ENCODE assay signal across 10 cellular contexts in genomic region chr4:165288639-165289428, GRCh38. TPM values are rescaled to one million over a fixed set of nuclear protein-coding genes. Genes with fewer than 3 reads are reported as not detected.
DNase-seq lines count a peak whose midpoint lies in the region; ATAC-seq and TF ChIP-seq lines count a peak whose summit lies in the region.
"Had no signal": no experiment of that assay in that cellular context is flagged by ENCODE, and none has a peak within 500 bp of the region (broad histone marks: within the 10 kb centered on the region; RNA-seq: fewer than 3 reads in every experiment).

No MANE protein-coding gene starts in this region.

- H3K4me3 ChIP-seq in left lung = no peak overlapping the region
- no peak overlapping the region for H3K4me3 ChIP-seq in hepatocyte
- H3K4me3 ChIP-seq: cardiac muscle cell had no signal

- ATAC-seq in left lung (peak; percentile 73), WTC11 (no peak)
- ATAC-seq: Panc1 had no signal

- TF ChIP-seq CTCF in HFFc6 (IDR thresholded peaks at IDR 0.05) = no peak
- no peak for TF ChIP-seq CTCF in RWPE1 (conservative IDR thresholded peaks at IDR 0.05; ENCODE audit: low read depth)
- no peak for TF ChIP-seq CTCF in left lung (IDR thresholded peaks at IDR 0.05)
- TF ChIP-seq CTCF in hepatocyte (IDR thresholded peaks at IDR 0.05; ENCODE audit: poor library complexity) = no peak
- TF ChIP-seq CTCF in WTC11 (IDR thresholded peaks at IDR 0.05) = no peak

- H3K9me3 ChIP-seq in left lung (no peaks in the 10 kb centered on the region), hepatocyte (ENCODE audit: low read depth) (no peaks in the 10 kb centered on the region)

- intact Hi-C loops in left lung (cut with DNase I) = no loop called here

- no peak overlapping the region for H3K4me2 ChIP-seq in hepatocyte

- H3K27me3 ChIP-seq in left lung = no peaks in the 10 kb centered on the region
- H3K27me3 ChIP-seq in hepatocyte = no peaks in the 10 kb centered on the region
- H3K27me3 ChIP-seq: cardiac muscle cell had no signal

- H3K27ac Mint-ChIP-seq in HFFc6 = peak overlapping the region; percentile 37
- no peak overlapping the region for H3K27ac Mint-ChIP-seq in WTC11

- peak; percentile 53 for DNase-seq in GF-D8 (lab: John Stamatoyannopoulos, UW)
- DNase-seq in HFFc6 = peak; percentile 52
- peak; percentile 14 for DNase-seq in RWPE1 (ENCODE audit: low spot score)
- DNase-seq in left lung = no peak
- DNase-seq in hepatocyte (ENCODE audit: low spot score) = no peak
- no peak for DNase-seq in central memory CD4-positive, alpha-beta T cell
- DNase-seq in NCI-H2029 (lab: John Stamatoyannopoulos, UW) = no peak
- DNase-seq in WTC11 (ENCODE audit: low spot score) = no peak

- no peak overlapping the region for H2AFZ ChIP-seq in hepatocyte

- no peak overlapping the region for H3K27ac ChIP-seq in RWPE1
- H3K27ac ChIP-seq in left lung = no peak overlapping the region
- no peak overlapping the region for H3K27ac ChIP-seq in hepatocyte
- H3K27ac ChIP-seq: cardiac muscle cell had no signal

- H3K4me1 ChIP-seq in left lung (peaks cover 0 to 35% of the 10 kb centered on the region in 2 donors), hepatocyte (ENCODE audit: insufficient read depth) (peaks cover 5% of the 10 kb centered on the region)

- no peaks in the 10 kb centered on the region for H4K20me1 ChIP-seq in hepatocyte (ENCODE audit: insufficient read depth, poor library complexity, severe bottlenecking)

- H3K36me3 Mint-ChIP-seq in HFFc6 (ENCODE audit: low read depth) (peaks cover 10% of the 10 kb centered on the region), WTC11 (peaks cover 13% of the 10 kb centered on the region)

- H3K79me2 ChIP-seq in hepatocyte = no peaks in the 10 kb centered on the region

- CTCF ChIA-PET in RWPE1 (lab: Yijun Ruan, JAX) = no interaction called here
- CTCF ChIA-PET in WTC11 (lab: Charles Lee) = interaction anchor here (0.8 kb wide), 1 partner anchor 158 kb away, joined by 4 read pairs; no protein-coding TSS in a partner anchor

- POLR2A ChIA-PET in RWPE1 (lab: Yijun Ruan, JAX; ENCODE audit: low non-redundant PET) (no interaction called here), WTC11 (lab: Charles Lee) (no interaction called here)

- H3K36me3 ChIP-seq in left lung (peaks cover 0 to 6% of the 10 kb centered on the region in 2 donors), hepatocyte (replicated peaks; ENCODE audit: insufficient read depth, low read depth) (no peaks in the 10 kb centered on the region)
- H3K36me3 ChIP-seq: cardiac muscle cell had no signal

- H3K4me1 Mint-ChIP-seq in HFFc6 (ENCODE audit: low read depth) (peaks cover 24% of the 10 kb centered on the region), WTC11 (no peaks in the 10 kb centered on the region; the same call in 1 of the 2 replicates)

- no peaks in the 10 kb centered on the region for H3K9me3 Mint-ChIP-seq in HFFc6
- peaks cover 11% of the 10 kb centered on the region for H3K9me3 Mint-ChIP-seq in WTC11

- no peaks in the 10 kb centered on the region for H3K9me2 ChIP-seq in hepatocyte (replicated peaks; ENCODE audit: insufficient read depth)

- H3K27me3 Mint-ChIP-seq in HFFc6 (ENCODE audit: insufficient read depth) = no peaks in the 10 kb centered on the region
- no peaks in the 10 kb centered on the region for H3K27me3 Mint-ChIP-seq in WTC11 (ENCODE audit: low read depth)

- H3K4me3 Mint-ChIP-seq in HFFc6 (peak overlapping the region; percentile 10; the same call in 1 of the 2 replicates), WTC11 (no peak overlapping the region)

TF ChIP-seq in WTC11, 78 proteins besides CTCF, POLR2A, EP300 and RAD21:
- TF ChIP-seq NFYB (CRISPR knock-in tag; conservative IDR thresholded peaks at IDR 0.05; ENCODE audit: low read depth) = no peak

RNA-seq across cellular contexts. Expression of gene MSMO1, which starts 38.6 kb away (rescaled TPM):
- 10 to 100 TPM; 23.8 to 27.9 (median 25.6) TPM for total RNA-seq in HFFc6 (2021; fragmentation: NEBNext Ultra II Directional; extraction: Animal tissue kit (Norgen Biotek cat#: 25700))
- total RNA-seq in left lung (100 to 1,000 TPM; 119 to 270 TPM), hepatocyte (747 and 796 TPM in 2 replicates), WTC11 (2021) (72.9 to 89.9 TPM (median 86.8 TPM) in 3 replicates)
- 249 and 391 TPM in 2 replicates for polyA plus RNA-seq in hepatocyte

Comparison
In these comparisons a context has a peak if more than half of its experiments do, and no peak if none do; other contexts are left out.
1. DNase-seq: peak in GF-D8 (single experiment), HFFc6 (single experiment) and RWPE1 (single experiment); none in left lung (0 of 2), hepatocyte (single experiment), central memory CD4-positive, alpha-beta T cell (single experiment), NCI-H2029 (single experiment) and WTC11 (single experiment).